ENCODE assay signal across 14 cellular contexts in genomic region chr9:137298401-137298982, GRCh38. TPM values are rescaled to one million over a fixed set of nuclear protein-coding genes. Genes with fewer than 3 reads are reported as not detected.
DNase-seq lines count a peak whose midpoint lies in the region; ATAC-seq and TF ChIP-seq lines count a peak whose summit lies in the region.
"Had no signal": no experiment of that assay in that cellular context is flagged by ENCODE, and none has a peak within 500 bp of the region (broad histone marks: within the 10 kb centered on the region; RNA-seq: fewer than 3 reads in every experiment).

No MANE protein-coding gene starts in this region.

- H3K4me1 Mint-ChIP-seq in activated naive CD8-positive, alpha-beta T cell treated with anti-CD3 and anti-CD28 coated beads for 36 hours = peaks cover 18% of the 10 kb centered on the region

- TF ChIP-seq CTCF in epithelial cell of esophagus (IDR thresholded peaks at IDR 0.05; ENCODE audit: insufficient read depth, low read depth, low read length, missing control alignments) (no peak), lung (IDR thresholded peaks at IDR 0.05; ENCODE audit: control extremely low read depth, extremely low read depth) (no peak)

- H3K9ac ChIP-seq in subcutaneous abdominal adipose tissue (ENCODE audit: low read length in 5 of 5) = peak overlapping the region in 1 of 5 donors; percentile 35

- no peaks in the 10 kb centered on the region for H3K36me3 Mint-ChIP-seq in activated naive CD8-positive, alpha-beta T cell treated with anti-CD3 and anti-CD28 coated beads for 36 hours

- H3K9me3 ChIP-seq in lung (ENCODE audit: control insufficient read depth in 2 of 2, insufficient read depth in 1 of 2, low read length in 1 of 2) (peaks cover 0 to 6% of the 10 kb centered on the region in 2 donors), subcutaneous abdominal adipose tissue (ENCODE audit: control insufficient read depth in 5 of 5, low read length in 5 of 5) (peaks cover 0 to 5% (median 4%) of the 10 kb centered on the region in 5 donors)

- H3K4me3 ChIP-seq in epithelial cell of esophagus (ENCODE audit: low read length) = no peak overlapping the region
- peak overlapping the region; percentile 12 for H3K4me3 ChIP-seq in lung
- H3K4me3 ChIP-seq in subcutaneous abdominal adipose tissue (ENCODE audit: low read depth in 1 of 5, low read length in 5 of 5) = peak overlapping the region in 3 of 5 donors; percentile 73 to 92 (median 81)

- ATAC-seq in lung (ENCODE audit: insufficient read depth, low FRiP score) (no peak), GM21360 (IDR thresholded peaks at IDR 0.05; ENCODE audit: unreplicated experiment) (no peak)

- intact Hi-C loops in posterior vena cava (cut with DNase I) = loop anchor here in 1 of 2 donors (5.0 kb wide), 1 partner anchor 109 kb away; no protein-coding TSS in a partner anchor

- no peak overlapping the region for H3K4me3 Mint-ChIP-seq in activated naive CD8-positive, alpha-beta T cell treated with anti-CD3 and anti-CD28 coated beads for 36 hours

- WGBS in lung, 2 donors = 63 to 76% methylated on average over 18 of the region's 18 CpGs

- peak; percentile 53 for DNase-seq in M059J (ENCODE audit: low read depth)
- peak; percentile 50 for DNase-seq in epithelial cell of esophagus (ENCODE audit: low read depth)
- no peak for DNase-seq in lung (ENCODE audit: low spot score)
- no peak for DNase-seq in H4 (ENCODE audit: low spot score)
- DNase-seq in activated naive CD8-positive, alpha-beta T cell treated with anti-CD3 and anti-CD28 coated beads for 36 hours = no peak
- no peak for DNase-seq in posterior vena cava (ENCODE audit: low spot score)
- DNase-seq: GOT3, islet precursor cell, NCI-H2171, T-helper 9 cell had no signal

- H3K27ac ChIP-seq in lung (ENCODE audit: low read depth in 1 of 2, low read length in 1 of 2) (peak overlapping the region; percentile 21 to 74), subcutaneous abdominal adipose tissue (ENCODE audit: low read depth, low read length) (peak overlapping the region; percentile 74)
- H3K27ac ChIP-seq: epithelial cell of prostate had no signal

- H3K27ac Mint-ChIP-seq in activated naive CD8-positive, alpha-beta T cell treated with anti-CD3 and anti-CD28 coated beads for 36 hours = no peak overlapping the region
- H3K27ac Mint-ChIP-seq: CD14-positive monocyte had no signal

- H3K27me3 ChIP-seq in lung (ENCODE audit: control insufficient read depth, insufficient read depth) (no peaks in the 10 kb centered on the region), subcutaneous abdominal adipose tissue (ENCODE audit: control insufficient read depth in 5 of 5, insufficient read depth in 4 of 5, low read length in 5 of 5) (peaks cover 31 to 63% (median 51%) of the 10 kb centered on the region in 5 donors)

- H3K36me3 ChIP-seq in lung (ENCODE audit: control insufficient read depth in 2 of 2, insufficient read depth in 2 of 2, low read length in 2 of 2) = no peaks in the 10 kb centered on the region
- H3K36me3 ChIP-seq in subcutaneous abdominal adipose tissue (ENCODE audit: control insufficient read depth in 5 of 5, insufficient read depth in 5 of 5, low read length in 5 of 5) = peaks cover 0 to 3% (median 0%) of the 10 kb centered on the region in 5 donors

- H3K27me3 Mint-ChIP-seq in activated naive CD8-positive, alpha-beta T cell treated with anti-CD3 and anti-CD28 coated beads for 36 hours = peaks cover 55% of the 10 kb centered on the region

- H3K4me1 ChIP-seq in lung (ENCODE audit: control insufficient read depth in 2 of 2, insufficient read depth in 2 of 2, low read length in 2 of 2) = peaks cover 0 to 19% of the 10 kb centered on the region in 2 donors
- peaks cover 0 to 70% (median 53%) of the 10 kb centered on the region in 5 donors for H3K4me1 ChIP-seq in subcutaneous abdominal adipose tissue (ENCODE audit: control insufficient read depth in 5 of 5, insufficient read depth in 5 of 5, low read length in 5 of 5)

- peaks cover 2% of the 10 kb centered on the region for H3K9me3 Mint-ChIP-seq in activated naive CD8-positive, alpha-beta T cell treated with anti-CD3 and anti-CD28 coated beads for 36 hours

RNA-seq across cellular contexts. Expression of gene NRARP, which starts 3.6 kb away (rescaled TPM):
- total RNA-seq in M059J (2014; rRNA removed; shearing (Covaris generic)) = not detected in 2 replicates
- total RNA-seq in lung (10 to 100 TPM in 1 of 2 donors, 1 to 10 TPM in 1; 5.2 to 10.8 TPM), posterior vena cava (1 to 10 TPM; 5.6 to 9.0 TPM)
- polyA plus RNA-seq in lung = 1 to 10 TPM; 2.1 to 6.4 TPM
- 0.37 TPM in 1 of 2 replicates, not detected in the other for total RNA-seq in H4 (2014; rRNA removed; shearing (Covaris generic))
- 1 to 10 TPM; 5.0 to 5.3 TPM for total RNA-seq in activated naive CD8-positive, alpha-beta T cell treated with anti-CD3 and anti-CD28 coated beads for 36 hours
- polyA plus RNA-seq: CD14-positive monocyte had no signal

RNA-seq across cellular contexts. Expression of gene TOR4A, which starts 21.0 kb away (rescaled TPM):
- total RNA-seq in M059J (2014; rRNA removed; shearing (Covaris generic)) = 1.7 TPM in 2 replicates
- total RNA-seq in lung (10 to 100 TPM; 12.1 to 42.5 TPM), posterior vena cava (1 to 10 TPM; 5.3 to 7.0 TPM)
- polyA plus RNA-seq in lung = 10 to 100 TPM in 1 of 2 donors, 1 to 10 TPM in 1; 9.6 to 29.2 TPM
- 0.37 and 1.3 TPM in 2 replicates for total RNA-seq in H4 (2014; rRNA removed; shearing (Covaris generic))
- total RNA-seq in activated naive CD8-positive, alpha-beta T cell treated with anti-CD3 and anti-CD28 coated beads for 36 hours = 1 to 10 TPM; 3.6 to 3.9 TPM

RNA-seq across cellular contexts. Expression of gene NELFB, which starts 43.4 kb away (rescaled TPM):
- total RNA-seq in M059J (2014; rRNA removed; shearing (Covaris generic)) = 41.8 and 73.9 TPM in 2 replicates
- 10 to 100 TPM; 30.4 to 56.2 TPM for total RNA-seq in lung
- polyA plus RNA-seq in lung = 10 to 100 TPM; 37.3 to 51.1 TPM
- total RNA-seq in H4 (2014; rRNA removed; shearing (Covaris generic)) = 29.5 and 33.0 TPM in 2 replicates
- total RNA-seq in activated naive CD8-positive, alpha-beta T cell treated with anti-CD3 and anti-CD28 coated beads for 36 hours = 10 to 100 TPM; 54.4 to 56.4 TPM
- total RNA-seq in posterior vena cava = 10 to 100 TPM; 33.3 to 36.7 TPM

RNA-seq across cellular contexts. Expression of gene STPG3, which starts 47.4 kb away (rescaled TPM):
- not detected in 2 replicates for total RNA-seq in M059J (2014; rRNA removed; shearing (Covaris generic))
- not detected for total RNA-seq in lung
- polyA plus RNA-seq in lung = under 1 TPM in 1 of 2 donors, not detected in 1; 0.18 TPM
- total RNA-seq in H4 (2014; rRNA removed; shearing (Covaris generic)) = not detected in 2 replicates
- total RNA-seq in activated naive CD8-positive, alpha-beta T cell treated with anti-CD3 and anti-CD28 coated beads for 36 hours = not detected
- total RNA-seq in posterior vena cava = not detected
- polyA plus RNA-seq: CD14-positive monocyte had no signal

RNA-seq across cellular contexts. Expression of gene TUBB4B, which starts 57.4 kb away (rescaled TPM):
- total RNA-seq in M059J (2014; rRNA removed; shearing (Covaris generic)) = 273 and 381 TPM in 2 replicates
- total RNA-seq in lung (100 to 1,000 TPM; 163 to 505 TPM), posterior vena cava (100 to 1,000 TPM; 178 to 185 TPM)
- polyA plus RNA-seq in lung = 100 to 1,000 TPM; 326 to 338 TPM
- total RNA-seq in H4 (2014; rRNA removed; shearing (Covaris generic)) = 164 and 180 TPM in 2 replicates
- total RNA-seq in activated naive CD8-positive, alpha-beta T cell treated with anti-CD3 and anti-CD28 coated beads for 36 hours = 100 to 1,000 TPM; 271 to 274 TPM

Comparison
In these comparisons a context has a peak if more than half of its experiments do, and no peak if none do; other contexts are left out.
1. DNase-seq: peak in M059J (single experiment) and epithelial cell of esophagus (single experiment); none in lung (single experiment), H4 (single experiment), activated naive CD8-positive, alpha-beta T cell treated with anti-CD3 and anti-CD28 coated beads for 36 hours (single experiment) and posterior vena cava (single experiment).